ENCODE assay signal across 13 cellular contexts in genomic region chr3:99651561-99651960, GRCh38. TPM values are rescaled to one million over a fixed set of nuclear protein-coding genes. Genes with fewer than 3 reads are reported as not detected.
A peak's percentile ranks its signal among the peaks of the same experiment; 100 is the strongest.
DNase-seq lines count a peak whose midpoint lies in the region; ATAC-seq and TF ChIP-seq lines count a peak whose summit lies in the region.
"Had no signal": no experiment of that assay in that cellular context is flagged by ENCODE, and none has a peak within 500 bp of the region (broad histone marks: within the 10 kb centered on the region; RNA-seq: fewer than 3 reads in every experiment).

No MANE protein-coding gene starts in this region.

- H3K23ac ChIP-seq in neuronal stem cell (ENCODE audit: low read depth, low read length, poor library complexity): no peak overlapping the region

- no peaks in the 10 kb centered on the region for H3K36me3 ChIP-seq in neuronal stem cell (replicated peaks in 1 of 2; ENCODE audit: control insufficient read depth in 2 of 2, insufficient read depth in 2 of 2, low read length in 2 of 2)
- H3K36me3 ChIP-seq in Caco-2 (ENCODE audit: control insufficient read depth, insufficient read depth, low read length): no peaks in the 10 kb centered on the region
- H3K36me3 ChIP-seq: cardiac muscle cell had no signal

- no peak overlapping the region for H2BK12ac ChIP-seq in neuronal stem cell (ENCODE audit: low read length)

- H3K9ac ChIP-seq in neuronal stem cell (ENCODE audit: low read depth, low read length, poor library complexity): no peak overlapping the region

- H4K91ac ChIP-seq in neuronal stem cell (ENCODE audit: low read depth, low read length, poor library complexity): no peak overlapping the region

- no peak overlapping the region for H3K4me2 ChIP-seq in neuronal stem cell (ENCODE audit: insufficient read depth, low read length, poor library complexity, severe bottlenecking)

- H4K8ac ChIP-seq in neuronal stem cell (ENCODE audit: low read depth, low read length): no peak overlapping the region

- no peaks in the 10 kb centered on the region for H3K27me3 Mint-ChIP-seq in Caco-2 (ENCODE audit: insufficient read depth, unreplicated experiment)

- H3K27ac Mint-ChIP-seq in Caco-2 (ENCODE audit: unreplicated experiment): no peak overlapping the region
- H3K27ac Mint-ChIP-seq: CD14-positive monocyte; stimulated activated effector memory CD8-positive, alpha-beta T cell treated with anti-CD3 and anti-CD28 coated beads, Interleukin-12 subunit alpha, Interleukin-12 subunit beta, amount 100 ng/mL, for 72 hours had no signal

- H3K27me3 ChIP-seq in neuronal stem cell (ENCODE audit: control insufficient read depth in 3 of 3, insufficient read depth in 3 of 3, low read depth in 1 of 3, low read length in 3 of 3) (no peaks in the 10 kb centered on the region), Caco-2 (replicated peaks; ENCODE audit: control insufficient read depth, insufficient read depth, low read length) (no peaks in the 10 kb centered on the region)
- H3K27me3 ChIP-seq: cardiac muscle cell had no signal

- H3K4me3 ChIP-seq in AG10803 (ENCODE audit: low read length): no peak overlapping the region
- no peak overlapping the region for H3K4me3 ChIP-seq in neuronal stem cell (ENCODE audit: low read length in 2 of 2)
- no peak overlapping the region for H3K4me3 ChIP-seq in Caco-2 (ENCODE audit: low read depth, low read length)
- H3K4me3 ChIP-seq: cardiac muscle cell had no signal

- WGBS in neuronal stem cell (ENCODE audit: extremely low coverage in 2 of 2, insufficient read length in 2 of 2, insufficient replicate concordance in 1 of 2), 2 donors: no CpG with 5 or more reads among the region's 3 CpGs

- H3K36me3 Mint-ChIP-seq in Caco-2 (ENCODE audit: insufficient read depth, unreplicated experiment): no peaks in the 10 kb centered on the region
- H3K36me3 Mint-ChIP-seq: CD14-positive monocyte; stimulated activated effector memory CD8-positive, alpha-beta T cell treated with anti-CD3 and anti-CD28 coated beads, Interleukin-12 subunit alpha, Interleukin-12 subunit beta, amount 100 ng/mL, for 72 hours had no signal

- POLR2A ChIA-PET in RWPE1 (lab: Yijun Ruan, JAX; ENCODE audit: low non-redundant PET): no interaction called here
- POLR2A ChIA-PET in Caco-2 (lab: Charles Lee): no interaction called here

- no peaks in the 10 kb centered on the region for H3K79me1 ChIP-seq in neuronal stem cell (ENCODE audit: low read depth, low read length)

- no peak for TF ChIP-seq CTCF in AG10803 (conservative IDR thresholded peaks at IDR 0.05; ENCODE audit: low read length)
- no peak for TF ChIP-seq CTCF in RWPE1 (conservative IDR thresholded peaks at IDR 0.05; ENCODE audit: low read depth)
- no peak for TF ChIP-seq CTCF in Caco-2 (IDR thresholded peaks at IDR 0.05; ENCODE audit: insufficient read depth in 1 of 2, low read depth in 1 of 2, low read length in 1 of 2, severe bottlenecking in 1 of 2, unreplicated experiment in 1 of 2)

- ATAC-seq in HG02571 (IDR thresholded peaks at IDR 0.05; ENCODE audit: unreplicated experiment): no peak
- ATAC-seq: stimulated activated effector memory CD8-positive, alpha-beta T cell treated with anti-CD3 and anti-CD28 coated beads, Interleukin-12 subunit alpha, Interleukin-12 subunit beta, amount 100 ng/mL, for 72 hours had no signal

- H2BK5ac ChIP-seq in neuronal stem cell (ENCODE audit: low read length): no peak overlapping the region

- H2BK15ac ChIP-seq in neuronal stem cell (ENCODE audit: low read length): no peak overlapping the region

- no peak overlapping the region for H2AK5ac ChIP-seq in neuronal stem cell (ENCODE audit: low read depth, low read length)

- no peak overlapping the region for H3K18ac ChIP-seq in neuronal stem cell (ENCODE audit: low read length)

- H3K4me1 Mint-ChIP-seq in Caco-2 (ENCODE audit: low read depth, unreplicated experiment): peaks cover 10% of the 10 kb centered on the region
- H3K4me1 Mint-ChIP-seq: CD14-positive monocyte; stimulated activated effector memory CD8-positive, alpha-beta T cell treated with anti-CD3 and anti-CD28 coated beads, Interleukin-12 subunit alpha, Interleukin-12 subunit beta, amount 100 ng/mL, for 72 hours had no signal

- H3K14ac ChIP-seq in neuronal stem cell (ENCODE audit: low read length): no peak overlapping the region

- no peak overlapping the region for H3K4me3 Mint-ChIP-seq in Caco-2 (ENCODE audit: unreplicated experiment)
- H3K4me3 Mint-ChIP-seq: CD14-positive monocyte; stimulated activated effector memory CD8-positive, alpha-beta T cell treated with anti-CD3 and anti-CD28 coated beads, Interleukin-12 subunit alpha, Interleukin-12 subunit beta, amount 100 ng/mL, for 72 hours had no signal

- DNase-seq in AG10803 (ENCODE audit: low read depth): peak; percentile 70
- DNase-seq in RWPE1 (ENCODE audit: low spot score): peak; percentile 26
- peak; percentile 76 for DNase-seq in fibroblast of peridontal ligament (ENCODE audit: extremely low read depth)
- DNase-seq in neuronal stem cell (ENCODE audit: low spot score): no peak
- no peak for DNase-seq in NCI-H748 (lab: John Stamatoyannopoulos, UW; ENCODE audit: unreplicated experiment)
- DNase-seq in DMS153 treated with DMSO at 0.1 percent for 48 hours (lab: John Stamatoyannopoulos, UW; ENCODE audit: unreplicated experiment): no peak
- DNase-seq in Caco-2: no peak
- DNase-seq: GOT3, NCI-H1930 had no signal

- H3K9me3 ChIP-seq in neuronal stem cell (replicated peaks in 1 of 2; ENCODE audit: control insufficient read depth in 2 of 2, insufficient read depth in 1 of 2, low read depth in 1 of 2, low read length in 2 of 2) (no peaks in the 10 kb centered on the region), Caco-2 (no peaks in the 10 kb centered on the region)

- H3K4me1 ChIP-seq in neuronal stem cell (ENCODE audit: control insufficient read depth in 2 of 2, insufficient read depth in 1 of 2, low read depth in 1 of 2, low read length in 2 of 2) (peaks cover 3 to 19% of the 10 kb centered on the region in 2 donors), Caco-2 (peaks cover 24% of the 10 kb centered on the region; the same call in 1 of the 2 replicates)

- H2BK120ac ChIP-seq in neuronal stem cell (ENCODE audit: low read depth, low read length): no peak overlapping the region

- no TSS peak for BruUV-seq in Caco-2 (replicated peaks; lab: Mats Ljungman, UMichigan)

- H3K9me3 Mint-ChIP-seq in Caco-2 (ENCODE audit: unreplicated experiment): no peaks in the 10 kb centered on the region
- H3K9me3 Mint-ChIP-seq: stimulated activated effector memory CD8-positive, alpha-beta T cell treated with anti-CD3 and anti-CD28 coated beads, Interleukin-12 subunit alpha, Interleukin-12 subunit beta, amount 100 ng/mL, for 72 hours had no signal

- H3K4ac ChIP-seq in neuronal stem cell (ENCODE audit: low read length): no peak overlapping the region

- intact Hi-C loops in Caco-2 (cut with micrococcal nuclease; ENCODE audit: unreplicated experiment): no loop called here

- peak overlapping the region; percentile 47 for H3K27ac ChIP-seq in RWPE1
- no peak overlapping the region for H3K27ac ChIP-seq in neuronal stem cell (replicated peaks; ENCODE audit: low read length)
- H3K27ac ChIP-seq: cardiac muscle cell had no signal

- peak overlapping the region; percentile 16 for H2AFZ ChIP-seq in neuronal stem cell (ENCODE audit: low read length)

- CTCF ChIA-PET in RWPE1 (lab: Yijun Ruan, JAX): interaction anchor here (0.7 kb wide), 1 partner anchor 17 kb away, joined by 3 read pairs; no protein-coding TSS in a partner anchor
- CTCF ChIA-PET in Caco-2 (lab: Charles Lee): no interaction called here

RNA-seq across cellular contexts. Expression of gene COL8A1, which starts 13.2 kb away (rescaled TPM):
- 0.10 TPM for polyA plus RNA-seq in neuronal stem cell (2013, experiment 1 of 2)
- 0.07 TPM for polyA plus RNA-seq in neuronal stem cell (2013, experiment 2 of 2)
- not detected in 2 replicates for total RNA-seq in Caco-2 (2022)
- polyA plus RNA-seq: CD14-positive monocyte had no signal

Comparison
In these comparisons a context has a peak if more than half of its experiments do, and no peak if none do; other contexts are left out.
1. DNase-seq: peak in AG10803 (single experiment), RWPE1 (single experiment) and fibroblast of peridontal ligament (single experiment); none in neuronal stem cell (single experiment), NCI-H748 (single experiment), DMS153 treated with DMSO at 0.1 percent for 48 hours (single experiment) and Caco-2 (0 of 2).